In genomic region chr16:11586375-11586855, GRCh38 we compare ENCODE assay signal across 8 cellular contexts. TPM values are rescaled to one million over a fixed set of nuclear protein-coding genes. Genes with fewer than 3 reads are reported as not detected.
DNase-seq lines count a peak whose midpoint lies in the region; ATAC-seq, FAIRE-seq and TF ChIP-seq lines count a peak whose summit lies in the region.

No MANE protein-coding gene starts in this region.

- peak; percentile 57 for DNase-seq in GM13976 (ENCODE audit: low spot score)
- DNase-seq in activated CD8-positive, alpha-beta T cell treated with anti-CD3 and anti-CD28 coated beads for 36 hours: no peak
- DNase-seq in heart left ventricle: no peak
- DNase-seq in skeletal muscle cell (ENCODE audit: low read depth): no peak
- DNase-seq in urothelium cell line (ENCODE audit: low spot score): no peak
- DNase-seq in Kasumi-1 (lab: John Stamatoyannopoulos, UW): no peak
- DNase-seq in stimulated activated CD4-positive, alpha-beta T cell treated with anti-CD3 and anti-CD28 coated beads, Interleukin-1b, Interleukin-23, amount 100 ng/mL, for 48 hours: no peak

- TF ChIP-seq CTCF in GM13976 (IDR thresholded peaks at IDR 0.05; ENCODE audit: borderline replicate concordance, control extremely low read depth, extremely low read depth, insufficient read depth, missing control alignments) (no peak), heart left ventricle (IDR thresholded peaks at IDR 0.05) (no peak)
- no peak for TF ChIP-seq CTCF in activated CD8-positive, alpha-beta T cell treated with anti-CD3 and anti-CD28 coated beads for 36 hours (IDR thresholded peaks at IDR 0.05)

- H3K27me3 ChIP-seq in heart left ventricle: no peaks in the 10 kb centered on the region

- no peak for FAIRE-seq in urothelium cell line (lab: Jason Lieb, UNC)

- H3K4me1 ChIP-seq in heart left ventricle: peaks cover 0 to 58% (median 20%) of the 10 kb centered on the region in 12 donors

- H3K4me3 ChIP-seq in heart left ventricle (peak overlapping the region; percentile 58 to 98 (median 84)), skeletal muscle cell (ENCODE audit: low read depth, low read length) (peak overlapping the region; percentile 47)

- no peaks in the 10 kb centered on the region for H3K27me3 Mint-ChIP-seq in activated CD8-positive, alpha-beta T cell treated with anti-CD3 and anti-CD28 coated beads for 36 hours

- H3K4me3 Mint-ChIP-seq in activated CD8-positive, alpha-beta T cell treated with anti-CD3 and anti-CD28 coated beads for 36 hours: peak overlapping the region; percentile 86

- peak overlapping the region; percentile 96 for H3K27ac Mint-ChIP-seq in activated CD8-positive, alpha-beta T cell treated with anti-CD3 and anti-CD28 coated beads for 36 hours

- peaks cover 24% of the 10 kb centered on the region for H3K36me3 Mint-ChIP-seq in activated CD8-positive, alpha-beta T cell treated with anti-CD3 and anti-CD28 coated beads for 36 hours (ENCODE audit: low read depth)

- peaks cover 0 to 4% (median 0%) of the 10 kb centered on the region in 12 donors for H3K9me3 ChIP-seq in heart left ventricle

- POLR2A ChIA-PET in activated CD8-positive, alpha-beta T cell treated with anti-CD3 and anti-CD28 coated beads for 36 hours (lab: Charles Lee): interaction anchor here (0.8 to 3.2 kb wide), 9 partner anchors 11 to 81 kb away, joined by 3 to 20 read pairs (median 5); no protein-coding TSS in a partner anchor

- H3K9me3 Mint-ChIP-seq in activated CD8-positive, alpha-beta T cell treated with anti-CD3 and anti-CD28 coated beads for 36 hours: no peaks in the 10 kb centered on the region

- in situ Hi-C loops in GM13976 (cut with MboI; ENCODE audit: low sequenced_read_pairs, unreplicated experiment): no loop called here

- intact Hi-C loops in activated CD8-positive, alpha-beta T cell treated with anti-CD3 and anti-CD28 coated beads for 36 hours (cut with micrococcal nuclease): loop anchor here (10.0 kb wide), 1 partner anchor 58 kb away; no protein-coding TSS in a partner anchor
- intact Hi-C loops in heart left ventricle (cut with DNase I): loop anchor here in 5 of 10 donors (2.0 to 10.0 kb wide), 5 partner anchors 34 to 58 kb away; no protein-coding TSS in a partner anchor

- peak; percentile 10 for ATAC-seq in HG02763 (IDR thresholded peaks at IDR 0.05; ENCODE audit: unreplicated experiment)
- peak; percentile 5 for ATAC-seq in activated CD8-positive, alpha-beta T cell treated with anti-CD3 and anti-CD28 coated beads for 36 hours
- ATAC-seq in heart left ventricle: peak in 2 of 4 donors; percentile 28 to 33

- WGBS in heart left ventricle, 4 donors: 1 to 6% (median 1%) methylated on average over 18 to 49 of the region's 49 CpGs

- H3K36me3 ChIP-seq in heart left ventricle: no peaks in the 10 kb centered on the region

- CTCF ChIA-PET in activated CD8-positive, alpha-beta T cell treated with anti-CD3 and anti-CD28 coated beads for 36 hours (lab: Charles Lee): interaction anchor here (0.9 to 1.6 kb wide), 7 partner anchors 11 to 215 kb away, joined by 3 to 9 read pairs (median 4); no protein-coding TSS in a partner anchor

- peak overlapping the region; percentile 81 to 98 (median 92) for H3K27ac ChIP-seq in heart left ventricle

- peaks cover 34% of the 10 kb centered on the region for H3K4me1 Mint-ChIP-seq in activated CD8-positive, alpha-beta T cell treated with anti-CD3 and anti-CD28 coated beads for 36 hours (ENCODE audit: low read depth)

- no peak for TF ChIP-seq POLR2A in heart left ventricle (IDR thresholded peaks at IDR 0.05)

RNA-seq across cellular contexts. Expression of gene LITAF, which starts 0.3 kb away (rescaled TPM):
- total RNA-seq in activated CD8-positive, alpha-beta T cell treated with anti-CD3 and anti-CD28 coated beads for 36 hours: 100 to 1,000 TPM; 108 to 110 TPM
- 100 to 1,000 TPM in 1 of 9 donors, 10 to 100 TPM in 8; 34.1 to 133 (median 54.0) TPM for total RNA-seq in heart left ventricle
- 10 to 100 TPM; 12.2 to 32.5 TPM for polyA plus RNA-seq in heart left ventricle
